8 cellular contexts compared by ENCODE assay signal in the genomic region with DNA sequence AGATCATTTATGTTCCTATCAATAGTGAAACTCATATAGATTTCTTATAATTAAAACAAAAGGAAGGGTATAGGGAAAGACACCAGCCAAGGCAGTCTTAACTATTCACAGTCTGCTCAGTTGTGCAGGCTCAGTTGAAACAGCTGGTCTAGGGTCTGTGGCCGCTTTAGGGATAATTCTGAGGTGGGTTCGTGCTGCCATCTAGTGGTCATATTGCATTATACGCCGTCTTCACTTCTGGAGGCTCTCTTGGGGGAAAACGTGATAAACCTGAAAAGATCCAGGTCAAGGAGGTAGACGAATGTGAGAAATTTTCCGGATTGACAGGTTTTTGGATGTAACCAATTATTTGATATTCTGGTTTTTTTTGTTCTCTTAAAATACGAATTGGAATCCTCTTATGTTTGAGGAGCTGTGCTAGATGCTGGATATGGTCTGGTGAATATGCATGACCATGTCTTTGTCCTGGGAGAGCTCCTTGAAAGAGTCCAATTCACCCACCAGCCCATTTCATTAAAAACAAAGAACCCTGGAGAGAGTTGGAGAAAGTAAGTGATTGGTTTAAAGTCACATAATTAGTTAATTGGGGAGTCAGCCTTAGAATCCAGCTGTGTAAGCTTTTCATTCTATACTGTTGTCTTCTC.
A peak's percentile ranks its signal among the peaks of the same experiment; 100 is the strongest.
DNase-seq lines count a peak whose midpoint lies in the region; ATAC-seq and TF ChIP-seq lines count a peak whose summit lies in the region.

No MANE protein-coding gene starts in this region.

- no peaks in the 10 kb centered on the region for H4K20me1 ChIP-seq in SK-N-SH (ENCODE audit: insufficient read depth)

- TF ChIP-seq RAD21 in SK-N-SH (IDR thresholded peaks at IDR 0.05; ENCODE audit: low read length) = peak; percentile 96

- no peak overlapping the region for H3K27ac Mint-ChIP-seq in activated naive CD4-positive, alpha-beta T cell treated with anti-CD3 and anti-CD28 coated beads, Interleukin-2, amount 10 ng/mL, durations not matched to agents 7 days and 5 days

- POLR2A ChIA-PET in SK-N-SH (lab: Yijun Ruan, JAX) = no interaction called here

- H3K9me3 Mint-ChIP-seq in activated naive CD4-positive, alpha-beta T cell treated with anti-CD3 and anti-CD28 coated beads, Interleukin-2, amount 10 ng/mL, durations not matched to agents 7 days and 5 days = no peaks in the 10 kb centered on the region

- no peaks in the 10 kb centered on the region for H3K79me2 ChIP-seq in SK-N-SH (ENCODE audit: insufficient read depth)

- no peaks in the 10 kb centered on the region for H3K4me1 Mint-ChIP-seq in activated naive CD4-positive, alpha-beta T cell treated with anti-CD3 and anti-CD28 coated beads, Interleukin-2, amount 10 ng/mL, durations not matched to agents 7 days and 5 days

- H3K27me3 ChIP-seq in GM06990 (replicated peaks; ENCODE audit: control insufficient read depth, insufficient read depth, low read length) (no peaks in the 10 kb centered on the region; the same call in none of the 2 replicates), H7 (ENCODE audit: control insufficient read depth, insufficient read depth, low read length) (no peaks in the 10 kb centered on the region), SK-N-SH (ENCODE audit: insufficient read depth) (no peaks in the 10 kb centered on the region; the same call in 1 of the 2 replicates), prostate gland (replicated peaks; ENCODE audit: insufficient read depth) (no peaks in the 10 kb centered on the region)

- no peak for TF ChIP-seq POLR2A in prostate gland (IDR thresholded peaks at IDR 0.05)

- H3K9me2 ChIP-seq in SK-N-SH = no peaks in the 10 kb centered on the region

- H3K36me3 Mint-ChIP-seq in activated naive CD4-positive, alpha-beta T cell treated with anti-CD3 and anti-CD28 coated beads, Interleukin-2, amount 10 ng/mL, durations not matched to agents 7 days and 5 days = no peaks in the 10 kb centered on the region

- no peaks in the 10 kb centered on the region for H3K4me1 ChIP-seq in SK-N-SH (ENCODE audit: control insufficient read depth in 1 of 2, insufficient read depth in 2 of 2, low read depth in 1 of 2, low read length in 1 of 2)
- H3K4me1 ChIP-seq in prostate gland (replicated peaks) = no peaks in the 10 kb centered on the region

- WGBS in SK-N-SH (ENCODE audit: low lambda C conversion rate) = 0% methylated on average over 8 of the region's 8 CpGs
- under 1% methylated on average over 8 of the region's 8 CpGs for WGBS in prostate gland

- TF ChIP-seq EP300 in SK-N-SH (IDR thresholded peaks at IDR 0.05; ENCODE audit: borderline replicate concordance in 1 of 2, low read depth in 1 of 2, low read length in 1 of 2) = no peak

- H3F3A ChIP-seq in SK-N-SH (replicated peaks; ENCODE audit: insufficient read depth) = no peaks in the 10 kb centered on the region

- H3K36me3 ChIP-seq in GM06990 (ENCODE audit: control insufficient read depth, insufficient read depth, low read length) (no peaks in the 10 kb centered on the region), H7 (replicated peaks; ENCODE audit: control insufficient read depth, insufficient read depth, low read length) (no peaks in the 10 kb centered on the region), SK-N-SH (replicated peaks in 1 of 2; ENCODE audit: control insufficient read depth in 1 of 2, insufficient read depth in 2 of 2, low read length in 1 of 2) (no peaks in the 10 kb centered on the region), prostate gland (no peaks in the 10 kb centered on the region)

- H3K9me3 ChIP-seq in SK-N-SH (no peaks in the 10 kb centered on the region), prostate gland (no peaks in the 10 kb centered on the region)

- H3K4me2 ChIP-seq in SK-N-SH = no peak overlapping the region

- DNase-seq in GM06990 (ENCODE audit: extremely low read depth, insufficient read length) (no peak), H7 (peak; percentile 51), LNCaP clone FGC (ENCODE audit: low read depth) (peak; percentile 8), SK-N-SH (peak; percentile 73), Right ventricle myocardium superior (no peak), prostate gland (ENCODE audit: low spot score) (peak; percentile 55), cerebellar nuclear complex (lab: John Stamatoyannopoulos, UW) (no peak)
- peak; percentile 65 for DNase-seq in activated naive CD4-positive, alpha-beta T cell treated with anti-CD3 and anti-CD28 coated beads, Interleukin-2, amount 10 ng/mL, durations not matched to agents 7 days and 5 days

- H2AFZ ChIP-seq in SK-N-SH (ENCODE audit: low read depth) = no peak overlapping the region

- peaks cover 24% of the 10 kb centered on the region for H3K27me3 Mint-ChIP-seq in activated naive CD4-positive, alpha-beta T cell treated with anti-CD3 and anti-CD28 coated beads, Interleukin-2, amount 10 ng/mL, durations not matched to agents 7 days and 5 days

- CTCF ChIA-PET in SK-N-SH (lab: Yijun Ruan, JAX) = interaction anchor here (0.5 to 6.9 kb wide), 74 partner anchors 9 to 791 kb away, joined by 3 to 69 read pairs (median 4); partner anchors contain the start of genes MARS2 and PLCL1
- CTCF ChIA-PET in activated naive CD4-positive, alpha-beta T cell treated with anti-CD3 and anti-CD28 coated beads, Interleukin-2, amount 10 ng/mL, durations not matched to agents 7 days and 5 days (lab: Charles Lee) = interaction anchor here (0.6 to 2.9 kb wide), 27 partner anchors 13 to 1172 kb away, joined by 3 to 12 read pairs (median 3); partner anchors contain the start of gene PLCL1

- TF ChIP-seq CTCF in GM06990 (IDR thresholded peaks at IDR 0.05; ENCODE audit: insufficient read depth, low read length, poor library complexity, severe bottlenecking) (peak; percentile 70), LNCaP clone FGC (IDR thresholded peaks at IDR 0.05; ENCODE audit: control insufficient read depth, extremely low read depth, insufficient read depth) (peak; percentile 70), SK-N-SH (IDR thresholded peaks at IDR 0.05) (peak; percentile 78), prostate gland (IDR thresholded peaks at IDR 0.05) (peak; percentile 50 to 81 (median 62))

- no peak overlapping the region for H3K4me3 Mint-ChIP-seq in activated naive CD4-positive, alpha-beta T cell treated with anti-CD3 and anti-CD28 coated beads, Interleukin-2, amount 10 ng/mL, durations not matched to agents 7 days and 5 days

- H3K4me3 ChIP-seq in GM06990 (replicated peaks; ENCODE audit: low read depth, low read length) (no peak overlapping the region), H7 (ENCODE audit: insufficient read depth, low read depth, low read length) (no peak overlapping the region), LNCaP clone FGC (ENCODE audit: low read depth, low read length) (no peak overlapping the region), SK-N-SH (ENCODE audit: low read depth in 2 of 2, low read length in 1 of 2) (no peak overlapping the region), prostate gland (no peak overlapping the region)

- H3K27ac ChIP-seq in SK-N-SH (ENCODE audit: low read depth in 2 of 2, low read length in 1 of 2) (no peak overlapping the region), prostate gland (no peak overlapping the region)

- H3K9ac ChIP-seq in SK-N-SH = no peak overlapping the region

- intact Hi-C loops in Right ventricle myocardium superior (cut with DNase I) (loop anchor here (5.0 to 10.0 kb wide), 3 partner anchors 172 to 589 kb away; partner anchors contain the start of genes MARS2 and PLCL1), prostate gland (cut with DNase I) (loop anchor here (1.0 to 10.0 kb wide), 3 partner anchors 172 to 592 kb away; partner anchors contain the start of gene MARS2)

- peak; percentile 89 for ATAC-seq in Right ventricle myocardium superior (ENCODE audit: poor library complexity)

TF ChIP-seq in SK-N-SH, 30 proteins besides CTCF, POLR2A, EP300 and RAD21:
- TF ChIP-seq, protein P1, sequence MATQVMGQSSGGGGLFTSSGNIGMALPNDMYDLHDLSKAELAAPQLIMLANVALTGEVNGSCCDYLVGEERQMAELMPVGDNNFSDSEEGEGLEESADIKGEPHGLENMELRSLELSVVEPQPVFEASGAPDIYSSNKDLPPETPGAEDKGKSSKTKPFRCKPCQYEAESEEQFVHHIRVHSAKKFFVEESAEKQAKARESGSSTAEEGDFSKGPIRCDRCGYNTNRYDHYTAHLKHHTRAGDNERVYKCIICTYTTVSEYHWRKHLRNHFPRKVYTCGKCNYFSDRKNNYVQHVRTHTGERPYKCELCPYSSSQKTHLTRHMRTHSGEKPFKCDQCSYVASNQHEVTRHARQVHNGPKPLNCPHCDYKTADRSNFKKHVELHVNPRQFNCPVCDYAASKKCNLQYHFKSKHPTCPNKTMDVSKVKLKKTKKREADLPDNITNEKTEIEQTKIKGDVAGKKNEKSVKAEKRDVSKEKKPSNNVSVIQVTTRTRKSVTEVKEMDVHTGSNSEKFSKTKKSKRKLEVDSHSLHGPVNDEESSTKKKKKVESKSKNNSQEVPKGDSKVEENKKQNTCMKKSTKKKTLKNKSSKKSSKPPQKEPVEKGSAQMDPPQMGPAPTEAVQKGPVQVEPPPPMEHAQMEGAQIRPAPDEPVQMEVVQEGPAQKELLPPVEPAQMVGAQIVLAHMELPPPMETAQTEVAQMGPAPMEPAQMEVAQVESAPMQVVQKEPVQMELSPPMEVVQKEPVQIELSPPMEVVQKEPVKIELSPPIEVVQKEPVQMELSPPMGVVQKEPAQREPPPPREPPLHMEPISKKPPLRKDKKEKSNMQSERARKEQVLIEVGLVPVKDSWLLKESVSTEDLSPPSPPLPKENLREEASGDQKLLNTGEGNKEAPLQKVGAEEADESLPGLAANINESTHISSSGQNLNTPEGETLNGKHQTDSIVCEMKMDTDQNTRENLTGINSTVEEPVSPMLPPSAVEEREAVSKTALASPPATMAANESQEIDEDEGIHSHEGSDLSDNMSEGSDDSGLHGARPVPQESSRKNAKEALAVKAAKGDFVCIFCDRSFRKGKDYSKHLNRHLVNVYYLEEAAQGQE (IDR thresholded peaks at IDR 0.05; ENCODE audit: low read depth, low read length) = no peak
- TF ChIP-seq TCF12 (IDR thresholded peaks at IDR 0.05) (no peak), MXI1 (IDR thresholded peaks at IDR 0.05; ENCODE audit: low read depth, low read length) (no peak), POLR2AphosphoS5 (IDR thresholded peaks at IDR 0.05; ENCODE audit: low read depth, low read length) (no peak), SMC3 (IDR thresholded peaks at IDR 0.05; ENCODE audit: low read depth, low read length) (peak; percentile 96), RCOR1 (IDR thresholded peaks at IDR 0.05; ENCODE audit: low read length) (0 out of 2 replicates have a peak, but pooled peaks have one; percentile 14), NFIC (IDR thresholded peaks at IDR 0.05; ENCODE audit: borderline replicate concordance) (no peak)
- TF ChIP-seq, protein P2, sequence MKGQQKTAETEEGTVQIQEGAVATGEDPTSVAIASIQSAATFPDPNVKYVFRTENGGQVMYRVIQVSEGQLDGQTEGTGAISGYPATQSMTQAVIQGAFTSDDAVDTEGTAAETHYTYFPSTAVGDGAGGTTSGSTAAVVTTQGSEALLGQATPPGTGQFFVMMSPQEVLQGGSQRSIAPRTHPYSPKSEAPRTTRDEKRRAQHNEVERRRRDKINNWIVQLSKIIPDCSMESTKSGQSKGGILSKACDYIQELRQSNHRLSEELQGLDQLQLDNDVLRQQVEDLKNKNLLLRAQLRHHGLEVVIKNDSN (IDR thresholded peaks at IDR 0.05; ENCODE audit: borderline replicate concordance, low read depth) = no peak

Comparison
In these comparisons a context has a peak if more than half of its experiments do, and no peak if none do; other contexts are left out.
1. DNase-seq: peak in H7 (single experiment), LNCaP clone FGC (single experiment), SK-N-SH (single experiment), activated naive CD4-positive, alpha-beta T cell treated with anti-CD3 and anti-CD28 coated beads, Interleukin-2, amount 10 ng/mL, durations not matched to agents 7 days and 5 days (single experiment) and prostate gland (single experiment); none in GM06990 (single experiment), Right ventricle myocardium superior (single experiment) and cerebellar nuclear complex (0 of 2).
2. Peak in every context shown above with its lines, with median percentiles within 50 percentile points of each other: CTCF ChIP-seq.